In genomic region chr15:85335193-85335939, GRCh38 we compare ENCODE assay signal across 17 cellular contexts. TPM values are rescaled to one million over a fixed set of nuclear protein-coding genes. Genes with fewer than 3 reads are reported as not detected.
DNase-seq lines count a peak whose midpoint lies in the region; ATAC-seq and TF ChIP-seq lines count a peak whose summit lies in the region.
"Had no signal": no experiment of that assay in that cellular context is flagged by ENCODE, and none has a peak within 500 bp of the region (broad histone marks: within the 10 kb centered on the region; RNA-seq: fewer than 3 reads in every experiment).

No MANE protein-coding gene starts in this region.

- no peaks in the 10 kb centered on the region for H3F3A ChIP-seq in GM23338 (replicated peaks; ENCODE audit: low read depth)

- H4K20me1 ChIP-seq in GM23338 (replicated peaks; ENCODE audit: insufficient read depth): no peaks in the 10 kb centered on the region

- no peak overlapping the region; the same call in 1 of the 2 replicates for H2AFZ ChIP-seq in GM23338

- H3K9me2 ChIP-seq in GM23338 (ENCODE audit: insufficient read depth): no peaks in the 10 kb centered on the region

- H3K4me1 Mint-ChIP-seq in GM23338 (peaks cover 25% of the 10 kb centered on the region), nephron progenitor cell (peaks cover 40% of the 10 kb centered on the region)

- H3K27me3 ChIP-seq in GM23338 (ENCODE audit: insufficient read depth): no peaks in the 10 kb centered on the region
- no peaks in the 10 kb centered on the region for H3K27me3 ChIP-seq in Peyer's patch

- H3K27ac Mint-ChIP-seq in GM23338 (no peak overlapping the region), nephron progenitor cell (peak overlapping the region; percentile 39)
- H3K27ac Mint-ChIP-seq: activated naive CD8-positive, alpha-beta T cell; activated T-cell treated with anti-CD3 and anti-CD28 coated beads, Interleukin-2, amount 50 U/mL, for 24 hours had no signal

- peak; percentile 41 for DNase-seq in GM23338 (ENCODE audit: low spot score)
- peak in 1 of 3 donors; percentile 68 for DNase-seq in Peyer's patch
- DNase-seq in fibroblast of pulmonary artery (ENCODE audit: low read depth): no peak
- no peak for DNase-seq in nephron progenitor cell
- DNase-seq in NK-92 (lab: John Stamatoyannopoulos, UW; ENCODE audit: unreplicated experiment): no peak
- no peak for DNase-seq in anterior cingulate cortex (lab: John Stamatoyannopoulos, UW)
- no peak for DNase-seq in DMS114 treated with DMSO at 0.1 percent for 48 hours (lab: John Stamatoyannopoulos, UW; ENCODE audit: unreplicated experiment)
- DNase-seq: activated T-cell treated with anti-CD3 and anti-CD28 coated beads, Interleukin-2, amount 50 U/mL, for 24 hours; GF-D8; NCI-H1092 treated with DMSO at 0.1 percent for 48 hours; NCI-H526 had no signal

- H3K4me1 ChIP-seq in GM23338 (ENCODE audit: insufficient read depth) (peaks cover 7% of the 10 kb centered on the region; the same call in 1 of the 2 replicates), Peyer's patch (peaks cover 0 to 29% (median 8%) of the 10 kb centered on the region in 4 donors)

- no peak overlapping the region for H3K4me3 Mint-ChIP-seq in GM23338
- H3K4me3 Mint-ChIP-seq in nephron progenitor cell: no peak overlapping the region
- H3K4me3 Mint-ChIP-seq: activated naive CD8-positive, alpha-beta T cell; activated T-cell treated with anti-CD3 and anti-CD28 coated beads, Interleukin-2, amount 50 U/mL, for 24 hours; B cell had no signal

- no peaks in the 10 kb centered on the region for H3K79me2 ChIP-seq in GM23338 (replicated peaks; ENCODE audit: insufficient read depth)

- H3K36me3 ChIP-seq in GM23338 (ENCODE audit: insufficient read depth) (no peaks in the 10 kb centered on the region), Peyer's patch (no peaks in the 10 kb centered on the region)
- H3K36me3 ChIP-seq: thoracic aorta had no signal

- TF ChIP-seq CTCF in GM23338 (conservative IDR thresholded peaks at IDR 0.05; ENCODE audit: low read depth in 2 of 2) (peak; percentile 25 to 41; a peak in 3 of 4 replicates), Peyer's patch (IDR thresholded peaks at IDR 0.05) (peak in 3 of 6 experiments; percentile 14 to 39 (median 24)), fibroblast of pulmonary artery (IDR thresholded peaks at IDR 0.05; ENCODE audit: low read length, missing control alignments) (peak; percentile 5), nephron progenitor cell (IDR thresholded peaks at IDR 0.05) (no peak)

- no peaks in the 10 kb centered on the region for H3K9me3 ChIP-seq in Peyer's patch
- H3K9me3 ChIP-seq: thoracic aorta had no signal

- H3K4me3 ChIP-seq in GM23338: no peak overlapping the region
- H3K4me3 ChIP-seq in Peyer's patch: no peak overlapping the region
- H3K4me3 ChIP-seq in fibroblast of pulmonary artery (replicated peaks; ENCODE audit: low read depth, low read length): no peak overlapping the region
- H3K4me3 ChIP-seq: SK-N-MC, thoracic aorta had no signal

- H3K9me3 Mint-ChIP-seq in GM23338 (no peaks in the 10 kb centered on the region), nephron progenitor cell (peaks cover 7% of the 10 kb centered on the region)
- H3K9me3 Mint-ChIP-seq: activated T-cell treated with anti-CD3 and anti-CD28 coated beads, Interleukin-2, amount 50 U/mL, for 24 hours had no signal

- TF ChIP-seq POLR2A in Peyer's patch (IDR thresholded peaks at IDR 0.05): no peak

- ATAC-seq in GM23338 (no peak), GM21381 (IDR thresholded peaks at IDR 0.05; ENCODE audit: unreplicated experiment) (no peak)

- H3K36me3 Mint-ChIP-seq in GM23338 (ENCODE audit: low read depth): no peaks in the 10 kb centered on the region
- no peaks in the 10 kb centered on the region for H3K36me3 Mint-ChIP-seq in nephron progenitor cell (ENCODE audit: low read depth)
- H3K36me3 Mint-ChIP-seq: activated naive CD8-positive, alpha-beta T cell had no signal

- H3K27me3 Mint-ChIP-seq in GM23338 (ENCODE audit: insufficient read depth, low read depth, poor library complexity) (peaks cover 6% of the 10 kb centered on the region), nephron progenitor cell (ENCODE audit: low read depth, poor library complexity) (peaks cover 4% of the 10 kb centered on the region)
- H3K27me3 Mint-ChIP-seq: activated naive CD8-positive, alpha-beta T cell; activated T-cell treated with anti-CD3 and anti-CD28 coated beads, Interleukin-2, amount 50 U/mL, for 24 hours; B cell had no signal

- H3K27ac ChIP-seq in GM23338 (ENCODE audit: low read depth) (no peak overlapping the region), Peyer's patch (peak overlapping the region in 3 of 4 donors; percentile 18 to 83 (median 69))
- H3K27ac ChIP-seq: KMS-11, SK-N-MC, thoracic aorta had no signal

- no peak overlapping the region for H3K4me2 ChIP-seq in GM23338
- H3K4me2 ChIP-seq: KMS-11 had no signal

TF ChIP-seq in GM23338, 12 proteins besides CTCF, POLR2A, EP300 and RAD21:
- no peak for TF ChIP-seq EZH2phosphoT487 (IDR thresholded peaks at IDR 0.05; ENCODE audit: unreplicated experiment)

RNA-seq across cellular contexts. Expression of gene AKAP13, which starts 45.0 kb away (rescaled TPM):
- 49.4 and 60.7 TPM in 2 replicates for total RNA-seq in GM23338 (2014; rRNA removed; shearing (Covaris generic))
- 40.3 and 46.2 TPM in 2 replicates for polyA plus RNA-seq in GM23338 (2016; fragmentation: Nextera tagmentation; extraction: Ambion mirVana)
- 100 to 1,000 TPM; 166 to 742 (median 242) TPM for total RNA-seq in Peyer's patch
